Comparison of ENCODE assay signal across 8 cellular contexts in the genomic region with DNA sequence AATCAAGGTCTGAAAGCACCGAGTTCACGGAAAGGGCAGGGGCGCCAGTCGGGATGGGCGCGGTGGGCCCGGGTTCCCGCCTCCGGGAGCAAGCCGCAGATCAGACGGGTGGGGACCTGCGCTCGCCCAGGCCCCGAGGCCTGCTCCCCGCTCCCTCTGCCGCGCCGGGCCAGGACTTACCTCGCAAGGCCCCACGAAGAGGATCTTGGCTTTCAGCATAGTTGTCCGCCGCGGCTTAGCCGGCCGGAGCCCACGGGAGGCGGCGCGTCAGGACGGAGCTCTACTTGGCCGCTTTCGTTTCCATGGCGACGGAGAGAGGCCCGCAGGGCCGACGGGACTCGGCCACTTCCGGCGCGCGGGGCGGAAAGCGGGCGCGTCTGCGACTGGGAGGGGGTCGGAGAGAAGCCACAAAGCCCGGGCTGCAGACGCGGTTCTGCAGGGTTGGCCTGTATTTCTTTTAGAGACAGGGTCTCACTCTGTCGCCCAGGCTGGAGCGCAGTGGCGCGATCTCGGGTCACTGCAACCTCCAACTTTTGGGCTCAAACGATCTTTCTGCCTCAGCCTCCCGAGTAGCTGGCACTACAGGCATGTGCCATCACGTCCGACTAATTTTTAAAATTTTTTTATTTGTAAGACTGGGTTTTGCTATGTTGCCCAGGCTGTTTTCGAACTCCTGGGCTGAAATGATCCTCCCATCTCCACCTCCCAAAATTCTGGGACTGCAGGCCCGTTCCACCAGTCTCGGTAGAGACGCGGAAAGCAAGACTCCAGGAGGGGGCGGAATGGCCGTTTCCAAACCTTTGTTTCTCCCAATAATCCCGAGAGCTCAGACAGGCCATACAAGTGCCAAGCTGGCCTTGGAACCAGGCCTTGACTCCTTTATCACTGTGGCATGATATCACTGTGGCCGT. TPM values are rescaled to one million over a fixed set of nuclear protein-coding genes. Genes with fewer than 3 reads are reported as not detected.
DNase-seq lines count a peak whose midpoint lies in the region; ATAC-seq and TF ChIP-seq lines count a peak whose summit lies in the region.

A gene (minus strand): TSS at position 322 of the 911 bp plus-strand sequence. CDS start 103 bp downstream, at position 219.

- peak within 1 kb of the TSS; percentile 18 for H3K14ac ChIP-seq in trophoblast cell (ENCODE audit: low read length)

- TF ChIP-seq CTCF in SU-DHL-6 (IDR thresholded peaks at IDR 0.05; ENCODE audit: insufficient read depth, low read length, poor library complexity, severe bottlenecking) (no peak), cardiac muscle cell (IDR thresholded peaks at IDR 0.05; ENCODE audit: low read depth, low read length) (peak; percentile 54), tibial nerve (IDR thresholded peaks at IDR 0.05) (peak in 1 of 5 experiments; percentile 9)

- H3K79me2 ChIP-seq in SU-DHL-6 (ENCODE audit: insufficient read depth, low read length) (no peaks in the 10 kb centered on the region), trophoblast cell (ENCODE audit: control insufficient read depth, insufficient read depth, low read length, poor library complexity) (peaks cover 3% of the 10 kb centered on the region)

- TF ChIP-seq POLR2A in GM10847 (IDR thresholded peaks at IDR 0.05; ENCODE audit: extremely low read depth, insufficient read length) (peak; percentile 61), tibial nerve (IDR thresholded peaks at IDR 0.05) (peak in 1 of 2 donors; percentile 29)

- H3K36me3 ChIP-seq in SU-DHL-6 (ENCODE audit: low read length) (no peaks in the 10 kb centered on the region), cardiac muscle cell (no peaks in the 10 kb centered on the region), trophoblast cell (ENCODE audit: control insufficient read depth in 1 of 2, insufficient read depth in 2 of 2, low read length in 2 of 2) (peaks cover 6 to 8% of the 10 kb centered on the region in 2 experiments), tibial nerve (peaks cover 0 to 22% (median 0%) of the 10 kb centered on the region in 3 donors)

- peak within 1 kb of the TSS; percentile 71 for H4K91ac ChIP-seq in trophoblast cell (ENCODE audit: low read depth, low read length)

- DNase-seq in NCI-H1105 treated with DMSO at 0.1 percent for 48 hours (lab: John Stamatoyannopoulos, UW) (peak; percentile 83), cardiac muscle cell (ENCODE audit: low read depth in 1 of 2, low spot score in 1 of 2) (peak; percentile 93 to 99), trophoblast cell (peak; percentile 86 to 98), tibial nerve (ENCODE audit: low spot score in 2 of 2) (peak; percentile 82 to 93)
- peak; percentile 91 for DNase-seq in activated naive CD8-positive, alpha-beta T cell treated with anti-CD3 and anti-CD28 coated beads, Interleukin-2, amount 50 U/mL, for 24 hours

- no peaks in the 10 kb centered on the region for H3K9me3 Mint-ChIP-seq in activated naive CD8-positive, alpha-beta T cell treated with anti-CD3 and anti-CD28 coated beads, Interleukin-2, amount 50 U/mL, for 24 hours

- peak within 1 kb of the TSS; percentile 84 for H3K4me3 Mint-ChIP-seq in activated naive CD8-positive, alpha-beta T cell treated with anti-CD3 and anti-CD28 coated beads, Interleukin-2, amount 50 U/mL, for 24 hours

- peak within 1 kb of the TSS; percentile 90 for H4K12ac ChIP-seq in trophoblast cell (ENCODE audit: low read depth, low read length)

- H3K4me2 ChIP-seq in SU-DHL-6 (ENCODE audit: low read depth, low read length, poor library complexity, severe bottlenecking) (peak within 1 kb of the TSS; percentile 59), trophoblast cell (ENCODE audit: low read length) (peak within 1 kb of the TSS; percentile 89)

- no peaks in the 10 kb centered on the region for H4K20me1 ChIP-seq in SU-DHL-6 (ENCODE audit: low read depth, low read length)

- H3K9ac ChIP-seq in SU-DHL-6 (ENCODE audit: low read length) (peak within 1 kb of the TSS; percentile 55), trophoblast cell (ENCODE audit: low read length) (peak within 1 kb of the TSS; percentile 86)

- H2BK12ac ChIP-seq in trophoblast cell (ENCODE audit: low read length), result no peak within 1 kb of the TSS

- H3K4me3 ChIP-seq in SU-DHL-6 (ENCODE audit: insufficient read depth, low read length, poor library complexity, severe bottlenecking) (peak within 1 kb of the TSS; percentile 64), cardiac muscle cell (peak within 1 kb of the TSS; percentile 92), trophoblast cell (ENCODE audit: low read depth, low read length) (peak within 1 kb of the TSS; percentile 87), tibial nerve (peak within 1 kb of the TSS; percentile 65 to 90 (median 74))

- no peaks in the 10 kb centered on the region for H3K36me3 Mint-ChIP-seq in activated naive CD8-positive, alpha-beta T cell treated with anti-CD3 and anti-CD28 coated beads, Interleukin-2, amount 50 U/mL, for 24 hours (ENCODE audit: low read depth)

- no peaks in the 10 kb centered on the region for H3K9me2 ChIP-seq in SU-DHL-6 (replicated peaks; ENCODE audit: insufficient read depth, low read length)

- WGBS in trophoblast cell (ENCODE audit: extremely low coverage, insufficient coverage, insufficient read length), result no CpG with 5 or more reads among the region's 69 CpGs
- WGBS in tibial nerve, 2 donors, result 1 to 3% methylated on average over 55 to 57 of the region's 69 CpGs

- H3K27ac Mint-ChIP-seq in activated naive CD8-positive, alpha-beta T cell treated with anti-CD3 and anti-CD28 coated beads, Interleukin-2, amount 50 U/mL, for 24 hours, result peak within 1 kb of the TSS; percentile 78

- peak within 1 kb of the TSS; percentile 42 for H2BK5ac ChIP-seq in trophoblast cell (ENCODE audit: low read depth, low read length, poor library complexity)

- H3F3A ChIP-seq in SU-DHL-6 (ENCODE audit: insufficient read depth), result no peaks in the 10 kb centered on the region

- peak; percentile 94 for ATAC-seq in HG02623 (IDR thresholded peaks at IDR 0.05; ENCODE audit: unreplicated experiment)
- ATAC-seq in activated naive CD8-positive, alpha-beta T cell treated with anti-CD3 and anti-CD28 coated beads, Interleukin-2, amount 50 U/mL, for 24 hours, result peak; percentile 93

- H4K8ac ChIP-seq in trophoblast cell (ENCODE audit: low read depth, low read length), result peak within 1 kb of the TSS; percentile 89

- H2AFZ ChIP-seq in SU-DHL-6 (ENCODE audit: low read depth, low read length, severe bottlenecking) (peak within 1 kb of the TSS; percentile 93), trophoblast cell (ENCODE audit: insufficient read depth, low read length, poor library complexity) (peak within 1 kb of the TSS; percentile 65)

- H3K4ac ChIP-seq in trophoblast cell (ENCODE audit: low read depth, low read length), result no peak within 1 kb of the TSS

- peaks cover 9% of the 10 kb centered on the region for H3K4me1 ChIP-seq in cardiac muscle cell (ENCODE audit: low read depth)
- H3K4me1 ChIP-seq in trophoblast cell (ENCODE audit: control insufficient read depth in 1 of 2, insufficient read depth in 2 of 2, low read length in 2 of 2), result peaks cover 3 to 4% of the 10 kb centered on the region in 2 experiments
- H3K4me1 ChIP-seq in tibial nerve, result peaks cover 0 to 13% (median 8%) of the 10 kb centered on the region in 4 donors

- H3K79me1 ChIP-seq in trophoblast cell (ENCODE audit: low read length), result peaks cover 5% of the 10 kb centered on the region

- H3K18ac ChIP-seq in trophoblast cell (ENCODE audit: low read length), result peak within 1 kb of the TSS; percentile 37

- peaks cover 11% of the 10 kb centered on the region for H3K4me1 Mint-ChIP-seq in activated naive CD8-positive, alpha-beta T cell treated with anti-CD3 and anti-CD28 coated beads, Interleukin-2, amount 50 U/mL, for 24 hours

- H3K27me3 ChIP-seq in SU-DHL-6 (ENCODE audit: low read length), result no peaks in the 10 kb centered on the region
- H3K27me3 ChIP-seq in cardiac muscle cell, result no peaks in the 10 kb centered on the region
- H3K27me3 ChIP-seq in trophoblast cell (ENCODE audit: insufficient read depth, low read length), result no peaks in the 10 kb centered on the region
- no peaks in the 10 kb centered on the region for H3K27me3 ChIP-seq in tibial nerve

- no peak within 1 kb of the TSS for H2AK5ac ChIP-seq in trophoblast cell (ENCODE audit: low read length)

- no peaks in the 10 kb centered on the region for H3K27me3 Mint-ChIP-seq in activated naive CD8-positive, alpha-beta T cell treated with anti-CD3 and anti-CD28 coated beads, Interleukin-2, amount 50 U/mL, for 24 hours

- no peak within 1 kb of the TSS for H3K23ac ChIP-seq in trophoblast cell (ENCODE audit: low read length)

- H3K9me3 ChIP-seq in SU-DHL-6 (ENCODE audit: insufficient read depth, low read length) (no peaks in the 10 kb centered on the region), cardiac muscle cell (ENCODE audit: low read depth) (no peaks in the 10 kb centered on the region), trophoblast cell (ENCODE audit: insufficient read depth, low read depth, low read length) (no peaks in the 10 kb centered on the region), tibial nerve (no peaks in the 10 kb centered on the region)

- H3K27ac ChIP-seq in SU-DHL-6 (ENCODE audit: low read depth, low read length) (no peak within 1 kb of the TSS), cardiac muscle cell (peak within 1 kb of the TSS; percentile 92), trophoblast cell (ENCODE audit: low read depth, low read length) (peak within 1 kb of the TSS; percentile 66), tibial nerve (peak within 1 kb of the TSS in 3 of 4 donors; percentile 61 to 85 (median 77))

- peak within 1 kb of the TSS; percentile 37 for H2BK120ac ChIP-seq in trophoblast cell (ENCODE audit: insufficient read depth, low read length, poor library complexity)

- peak in 1 of 2 donors; percentile 59 for TF ChIP-seq EP300 in tibial nerve (IDR thresholded peaks at IDR 0.05)

RNA-seq across cellular contexts. Expression of the gene that starts here (rescaled TPM):
- total RNA-seq in cardiac muscle cell (36.4 and 36.6 TPM in 2 replicates), tibial nerve (10 to 100 TPM; 18.0 to 25.9 (median 20.6) TPM)
- polyA plus RNA-seq in cardiac muscle cell, result 64.7 and 65.4 TPM in 2 replicates
- polyA plus RNA-seq in trophoblast cell (2013), result 24.4 and 26.1 TPM in 2 replicates
